29 cellular contexts compared by ENCODE assay signal in the genomic region with DNA sequence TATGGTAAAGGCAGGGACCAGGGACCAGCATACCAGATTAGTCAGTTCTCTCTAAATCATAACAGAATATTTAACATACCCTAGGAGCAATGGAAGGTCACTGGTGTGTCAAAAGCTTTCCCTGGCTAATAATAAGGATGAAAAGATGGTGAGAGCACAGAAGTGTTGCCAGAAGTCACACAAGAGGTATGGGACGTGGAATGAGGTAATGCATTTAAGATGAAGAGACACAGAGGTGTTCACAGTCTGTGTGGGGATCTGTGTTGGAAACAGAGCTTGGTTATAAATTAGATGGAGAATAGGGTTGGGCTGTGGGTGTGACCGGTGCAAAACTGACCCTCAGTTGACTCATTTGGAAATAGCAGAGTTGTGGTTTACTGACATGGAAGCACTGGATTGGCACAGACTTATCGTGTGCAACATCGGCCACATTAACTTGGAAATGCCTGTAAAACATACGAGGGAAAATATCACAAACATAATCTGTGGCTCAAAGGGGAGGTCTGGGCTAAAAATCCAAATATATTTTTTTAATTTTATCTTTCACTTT.
DNase-seq lines count a peak whose midpoint lies in the region; ATAC-seq and TF ChIP-seq lines count a peak whose summit lies in the region.
"Had no signal": no experiment of that assay in that cellular context is flagged by ENCODE, and none has a peak within 500 bp of the region (broad histone marks: within the 10 kb centered on the region; RNA-seq: fewer than 3 reads in every experiment).

No MANE protein-coding gene starts in this region.

- POLR2A ChIA-PET in HEK293T (lab: Yijun Ruan, JAX): no interaction called here

- no peak overlapping the region for H3K4me3 ChIP-seq in RWPE2 (ENCODE audit: severe bottlenecking)
- H3K4me3 ChIP-seq: heart left ventricle, lower lobe of right lung, mucosa of descending colon, smooth muscle cell, stomach, tibial nerve had no signal

- peak; percentile 25; the same call in 1 of the 3 replicates for ATAC-seq in RWPE2 (ENCODE audit: low read depth)
- ATAC-seq: activated CD8-positive, alpha-beta T cell treated with anti-CD3 and anti-CD28 coated beads for 36 hours; activated T-helper 17 cell treated with anti-CD3 and anti-CD28 coated beads, Interleukin-2, amount 50 U/mL, for 72 hours; heart left ventricle; lower lobe of right lung; mucosa of descending colon; natural killer cell treated with Interleukin-12 subunit alpha and Interleukin-12 subunit beta and Interleukin-15 and Interleukin-18, amount 100 ng/mL, for 72 hours; T-helper 17 cell had no signal

- peak; percentile 73 for DNase-seq in Caki2 (ENCODE audit: low read depth)
- peak; percentile 13 for DNase-seq in HCEC 1CT
- no peak for DNase-seq in RWPE2 (ENCODE audit: low spot score)
- peak; percentile 25 for DNase-seq in kidney tubule cell (ENCODE audit: low spot score)
- DNase-seq in NCI-H2029 (lab: John Stamatoyannopoulos, UW): no peak
- no peak for DNase-seq in HEK293T (ENCODE audit: extremely low spot score)
- no peak for DNase-seq in NOMO-1 (lab: John Stamatoyannopoulos, UW; ENCODE audit: unreplicated experiment in 2 of 2)
- DNase-seq: activated CD8-positive, alpha-beta T cell treated with anti-CD3 and anti-CD28 coated beads for 36 hours; activated naive CD4-positive, alpha-beta T cell treated with anti-CD3 and anti-CD28 coated beads, Interleukin-2, amount 50 U/mL, for 16 hours; amniotic stem cell; CD4-positive, alpha-beta T cell; DMS 273 treated with DMSO at 0.1 percent for 48 hours; heart left ventricle; kidney glomerular epithelial cell; lower lobe of right lung; mucosa of descending colon; NCI-H1092; NCI-H1694 treated with DMSO at 0.1 percent for 48 hours; NCI-H2171; NCI-H524 treated with DMSO at 0.1 percent for 48 hours; SK-N-SH; stimulated activated CD4-positive, alpha-beta T cell treated with anti-CD3 and anti-CD28 coated beads, Interleukin-1b, Interleukin-23, amount 100 ng/mL, for 48 hours; stimulated activated CD8-positive, alpha-beta memory T cell treated with anti-CD3 and anti-CD28 coated beads, Interleukin-4, amount 100 ng/mL, for 48 hours; stomach; T-helper 17 cell had no signal

- no peaks in the 10 kb centered on the region for H3K27me3 ChIP-seq in RWPE2 (ENCODE audit: insufficient read depth, poor library complexity, severe bottlenecking)
- H3K27me3 ChIP-seq: heart left ventricle, stomach, tibial nerve had no signal

- TF ChIP-seq CTCF in RWPE2 (IDR thresholded peaks at IDR 0.05; ENCODE audit: poor library complexity, severe bottlenecking): no peak

- no peaks in the 10 kb centered on the region for H3K9me3 ChIP-seq in RWPE2 (ENCODE audit: severe bottlenecking)
- H3K9me3 ChIP-seq: heart left ventricle, lower lobe of right lung, mucosa of descending colon, SK-N-SH, stomach, tibial nerve had no signal

- H3K36me3 ChIP-seq in RWPE2 (ENCODE audit: low read depth): no peaks in the 10 kb centered on the region
- H3K36me3 ChIP-seq: heart left ventricle, lower lobe of right lung, stomach, tibial nerve had no signal

- no peak overlapping the region for H3K27ac ChIP-seq in RWPE2 (ENCODE audit: poor library complexity, severe bottlenecking)
- H3K27ac ChIP-seq: heart left ventricle, lower lobe of right lung, stomach, tibial nerve had no signal

- CTCF ChIA-PET in HEK293T (lab: Yijun Ruan, JAX): no interaction called here

- in situ Hi-C loops in Caki2 (cut with HindIII; ENCODE audit: low pct_unique_long_range_greater_than_20kb, low sequenced_read_pairs): no loop called here

- no peaks in the 10 kb centered on the region for H3K4me1 ChIP-seq in RWPE2 (ENCODE audit: insufficient read depth, poor library complexity, severe bottlenecking)
- H3K4me1 ChIP-seq: heart left ventricle, lower lobe of right lung, stomach, tibial nerve had no signal

TF ChIP-seq in HEK293T, 16 proteins besides CTCF, POLR2A, EP300 and RAD21:
- TF ChIP-seq ELF4 (IDR thresholded peaks at IDR 0.05) (no peak), FOXA1 (IDR thresholded peaks at IDR 0.05) (no peak), SP1 (IDR thresholded peaks at IDR 0.05) (no peak), LEF1 (IDR thresholded peaks at IDR 0.05; ENCODE audit: borderline replicate concordance) (no peak), FOXM1 (IDR thresholded peaks at IDR 0.05; ENCODE audit: borderline replicate concordance) (no peak), HDGF (IDR thresholded peaks at IDR 0.05; ENCODE audit: borderline replicate concordance) (no peak), TARDBP (IDR thresholded peaks at IDR 0.05) (no peak), CTBP1 (IDR thresholded peaks at IDR 0.05; ENCODE audit: borderline replicate concordance) (no peak), NFRKB (IDR thresholded peaks at IDR 0.05) (no peak), ZNF384 (IDR thresholded peaks at IDR 0.05) (no peak), BHLHE40 (IDR thresholded peaks at IDR 0.05; ENCODE audit: borderline replicate concordance) (no peak)
TF ChIP-seq in HEK293T: peak in this region for 0.

Comparison
In these comparisons a context has a peak if more than half of its experiments do, and no peak if none do; other contexts are left out.
1. DNase-seq: peak in Caki2 (single experiment), HCEC 1CT (single experiment) and kidney tubule cell (single experiment); none in RWPE2 (single experiment), NCI-H2029 (single experiment), HEK293T (single experiment) and NOMO-1 (0 of 2).